Comparison of ENCODE assay signal across 1 cellular context in the genomic region with DNA sequence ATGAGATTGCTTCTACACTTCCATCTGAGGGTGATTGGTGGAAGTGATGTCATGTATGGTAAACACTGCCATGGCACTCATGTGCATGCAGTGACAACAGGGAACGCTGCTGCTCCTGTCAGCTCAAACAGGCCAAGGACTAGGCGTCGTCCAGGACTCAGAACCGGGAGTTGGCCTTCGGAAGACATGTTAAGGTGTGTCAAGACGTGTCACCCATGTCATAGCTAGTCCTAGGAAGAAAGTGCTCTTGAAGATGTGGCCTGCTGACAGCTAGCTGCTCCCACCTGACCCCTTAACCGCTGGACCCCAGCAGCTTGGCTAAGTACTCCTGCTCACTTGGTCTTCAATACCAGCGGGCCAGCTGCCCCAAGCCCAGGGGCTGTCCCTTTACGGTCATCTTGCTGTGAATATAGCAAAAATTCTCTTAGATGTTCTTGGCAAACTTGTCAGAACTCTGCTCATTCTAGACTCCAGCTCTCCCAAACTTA.
TF ChIP-seq lines count a peak whose summit lies in the region.

No MANE protein-coding gene starts in this region.

TF ChIP-seq in HepG2, 621 proteins besides CTCF, POLR2A, EP300 and RAD21:
- TF ChIP-seq FOXP1 (IDR thresholded peaks at IDR 0.05) (no peak), FOXP1 (CRISPR knock-in tag; IDR thresholded peaks at IDR 0.05) (0 out of 2 replicates have a peak, but pooled peaks have one; percentile 55), NCOA1 (CRISPR knock-in tag; IDR thresholded peaks at IDR 0.05) (no peak), SAP130 (CRISPR knock-in tag; IDR thresholded peaks at IDR 0.05; ENCODE audit: low read depth) (peak; percentile 21; the same call in 1 of the 2 replicates), SMAD3 (CRISPR knock-in tag; IDR thresholded peaks at IDR 0.05) (no peak), GABPA (IDR thresholded peaks at IDR 0.05; ENCODE audit: low read depth, low read length) (no peak), GABPA (CRISPR knock-in tag; IDR thresholded peaks at IDR 0.05; ENCODE audit: low read depth) (0 out of 2 replicates have a peak, but pooled peaks have one; percentile 15), FOXA3 (CRISPR knock-in tag; IDR thresholded peaks at IDR 0.05) (peak; percentile 48; the same call in 1 of the 2 replicates), ATF7-NPFF (CRISPR knock-in tag; IDR thresholded peaks at IDR 0.05; ENCODE audit: low read depth) (no peak), FOXA1 (IDR thresholded peaks at IDR 0.05) (no peak), FOXA1 (CRISPR knock-in tag; IDR thresholded peaks at IDR 0.05) (peak; percentile 63), ELF1 (CRISPR knock-in tag; IDR thresholded peaks at IDR 0.05) (no peak), NAIF1 (CRISPR knock-in tag; IDR thresholded peaks at IDR 0.05; ENCODE audit: borderline replicate concordance) (no peak), STAT5B (CRISPR knock-in tag; IDR thresholded peaks at IDR 0.05) (no peak), GABPB1 (CRISPR knock-in tag; IDR thresholded peaks at IDR 0.05) (peak; percentile 41; the same call in 1 of the 2 replicates), ETV5 (CRISPR knock-in tag; IDR thresholded peaks at IDR 0.05; ENCODE audit: borderline replicate concordance) (peak; percentile 38; the same call in 1 of the 2 replicates), IRX3 (CRISPR knock-in tag; IDR thresholded peaks at IDR 0.05; ENCODE audit: borderline replicate concordance, low read depth) (no peak), FOSL2 (CRISPR knock-in tag; IDR thresholded peaks at IDR 0.05) (0 out of 2 replicates have a peak, but pooled peaks have one; percentile 7), CREB1 (IDR thresholded peaks at IDR 0.05) (0 out of 2 replicates have a peak, but pooled peaks have one; percentile 3), CREB1 (CRISPR knock-in tag; IDR thresholded peaks at IDR 0.05) (no peak)
